ENCODE assay signal across 1 cellular context in the genomic region with DNA sequence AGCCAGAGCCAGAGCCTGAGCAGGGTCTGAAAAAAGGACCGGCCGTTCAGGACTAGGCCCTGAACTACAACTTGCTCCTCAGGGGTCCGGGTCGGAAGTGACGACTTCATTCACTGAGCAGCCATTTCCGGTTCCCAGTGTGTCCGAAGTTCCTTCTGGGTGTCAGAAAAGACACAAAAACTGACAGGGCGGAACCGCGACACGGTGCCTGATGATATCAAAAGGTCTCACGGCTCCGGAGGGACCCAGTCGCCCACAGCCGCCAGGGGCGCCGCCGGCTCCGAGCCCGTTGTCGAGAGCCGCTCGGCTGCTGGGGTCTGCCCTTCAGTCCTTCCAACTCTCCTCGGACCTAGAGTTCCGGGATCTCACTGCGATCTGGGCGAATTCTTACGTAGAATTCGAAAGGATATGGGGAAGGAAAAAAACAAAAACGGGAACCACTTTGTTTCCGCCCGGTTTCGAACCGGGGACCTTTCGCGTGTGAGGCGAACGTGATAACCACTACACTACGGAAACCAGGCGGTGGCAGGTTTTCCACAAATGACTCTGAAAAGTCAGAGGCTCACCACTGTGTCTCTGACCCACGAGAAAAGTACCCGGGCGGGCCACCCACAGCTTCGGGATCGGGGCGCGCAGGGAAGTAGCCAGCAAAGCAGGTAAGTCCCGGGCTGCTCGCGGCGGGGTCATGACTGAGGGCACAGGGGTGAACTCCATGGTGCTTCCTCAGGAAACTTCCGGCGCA.
TF ChIP-seq lines count a peak whose summit lies in the region.

No MANE protein-coding gene starts in this region.

TF ChIP-seq in K562, 482 proteins besides CTCF, POLR2A, EP300 and RAD21 (continued from another document and continues in another):
- TF ChIP-seq, protein P1, sequence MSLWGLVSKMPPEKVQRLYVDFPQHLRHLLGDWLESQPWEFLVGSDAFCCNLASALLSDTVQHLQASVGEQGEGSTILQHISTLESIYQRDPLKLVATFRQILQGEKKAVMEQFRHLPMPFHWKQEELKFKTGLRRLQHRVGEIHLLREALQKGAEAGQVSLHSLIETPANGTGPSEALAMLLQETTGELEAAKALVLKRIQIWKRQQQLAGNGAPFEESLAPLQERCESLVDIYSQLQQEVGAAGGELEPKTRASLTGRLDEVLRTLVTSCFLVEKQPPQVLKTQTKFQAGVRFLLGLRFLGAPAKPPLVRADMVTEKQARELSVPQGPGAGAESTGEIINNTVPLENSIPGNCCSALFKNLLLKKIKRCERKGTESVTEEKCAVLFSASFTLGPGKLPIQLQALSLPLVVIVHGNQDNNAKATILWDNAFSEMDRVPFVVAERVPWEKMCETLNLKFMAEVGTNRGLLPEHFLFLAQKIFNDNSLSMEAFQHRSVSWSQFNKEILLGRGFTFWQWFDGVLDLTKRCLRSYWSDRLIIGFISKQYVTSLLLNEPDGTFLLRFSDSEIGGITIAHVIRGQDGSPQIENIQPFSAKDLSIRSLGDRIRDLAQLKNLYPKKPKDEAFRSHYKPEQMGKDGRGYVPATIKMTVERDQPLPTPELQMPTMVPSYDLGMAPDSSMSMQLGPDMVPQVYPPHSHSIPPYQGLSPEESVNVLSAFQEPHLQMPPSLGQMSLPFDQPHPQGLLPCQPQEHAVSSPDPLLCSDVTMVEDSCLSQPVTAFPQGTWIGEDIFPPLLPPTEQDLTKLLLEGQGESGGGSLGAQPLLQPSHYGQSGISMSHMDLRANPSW (CRISPR knock-in tag; IDR thresholded peaks at IDR 0.05) = peak; percentile 33; the same call in 1 of the 2 replicates
- TF ChIP-seq ZNF830 (CRISPR knock-in tag; IDR thresholded peaks at IDR 0.05) = no peak
- TF ChIP-seq C11orf30 (IDR thresholded peaks at IDR 0.05; ENCODE audit: low read depth) = peak; percentile 23; the same call in 1 of the 2 replicates
- peak; percentile 95 for TF ChIP-seq BRD9 (IDR thresholded peaks at IDR 0.05; ENCODE audit: low read depth, partially characterized antibody)
- no peak for TF ChIP-seq SMARCB1 (IDR thresholded peaks at IDR 0.05; ENCODE audit: insufficient read length, low read depth)
- peak; percentile 61 for TF ChIP-seq PHF20 (IDR thresholded peaks at IDR 0.05; ENCODE audit: partially characterized antibody)
- TF ChIP-seq NCOA2 (IDR thresholded peaks at IDR 0.05; ENCODE audit: partially characterized antibody in 2 of 2) = no peak
- TF ChIP-seq NFIX (CRISPR knock-in tag; IDR thresholded peaks at IDR 0.05; ENCODE audit: low read depth) = no peak
- TF ChIP-seq EP400 (IDR thresholded peaks at IDR 0.05) = peak; percentile 81
- no peak for TF ChIP-seq ZNF143 (CRISPR knock-in tag; IDR thresholded peaks at IDR 0.05)
- TF ChIP-seq TRIM28 (IDR thresholded peaks at IDR 0.05) = peak; percentile 83; the same call in 1 of the 2 replicates
- TF ChIP-seq, protein P2, sequence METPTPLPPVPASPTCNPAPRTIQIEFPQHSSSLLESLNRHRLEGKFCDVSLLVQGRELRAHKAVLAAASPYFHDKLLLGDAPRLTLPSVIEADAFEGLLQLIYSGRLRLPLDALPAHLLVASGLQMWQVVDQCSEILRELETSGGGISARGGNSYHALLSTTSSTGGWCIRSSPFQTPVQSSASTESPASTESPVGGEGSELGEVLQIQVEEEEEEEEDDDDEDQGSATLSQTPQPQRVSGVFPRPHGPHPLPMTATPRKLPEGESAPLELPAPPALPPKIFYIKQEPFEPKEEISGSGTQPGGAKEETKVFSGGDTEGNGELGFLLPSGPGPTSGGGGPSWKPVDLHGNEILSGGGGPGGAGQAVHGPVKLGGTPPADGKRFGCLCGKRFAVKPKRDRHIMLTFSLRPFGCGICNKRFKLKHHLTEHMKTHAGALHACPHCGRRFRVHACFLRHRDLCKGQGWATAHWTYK (CRISPR knock-in tag; IDR thresholded peaks at IDR 0.05) = peak; percentile 40; the same call in 1 of the 2 replicates
- TF ChIP-seq GATAD2A (IDR thresholded peaks at IDR 0.05) = no peak
- TF ChIP-seq, protein P3, sequence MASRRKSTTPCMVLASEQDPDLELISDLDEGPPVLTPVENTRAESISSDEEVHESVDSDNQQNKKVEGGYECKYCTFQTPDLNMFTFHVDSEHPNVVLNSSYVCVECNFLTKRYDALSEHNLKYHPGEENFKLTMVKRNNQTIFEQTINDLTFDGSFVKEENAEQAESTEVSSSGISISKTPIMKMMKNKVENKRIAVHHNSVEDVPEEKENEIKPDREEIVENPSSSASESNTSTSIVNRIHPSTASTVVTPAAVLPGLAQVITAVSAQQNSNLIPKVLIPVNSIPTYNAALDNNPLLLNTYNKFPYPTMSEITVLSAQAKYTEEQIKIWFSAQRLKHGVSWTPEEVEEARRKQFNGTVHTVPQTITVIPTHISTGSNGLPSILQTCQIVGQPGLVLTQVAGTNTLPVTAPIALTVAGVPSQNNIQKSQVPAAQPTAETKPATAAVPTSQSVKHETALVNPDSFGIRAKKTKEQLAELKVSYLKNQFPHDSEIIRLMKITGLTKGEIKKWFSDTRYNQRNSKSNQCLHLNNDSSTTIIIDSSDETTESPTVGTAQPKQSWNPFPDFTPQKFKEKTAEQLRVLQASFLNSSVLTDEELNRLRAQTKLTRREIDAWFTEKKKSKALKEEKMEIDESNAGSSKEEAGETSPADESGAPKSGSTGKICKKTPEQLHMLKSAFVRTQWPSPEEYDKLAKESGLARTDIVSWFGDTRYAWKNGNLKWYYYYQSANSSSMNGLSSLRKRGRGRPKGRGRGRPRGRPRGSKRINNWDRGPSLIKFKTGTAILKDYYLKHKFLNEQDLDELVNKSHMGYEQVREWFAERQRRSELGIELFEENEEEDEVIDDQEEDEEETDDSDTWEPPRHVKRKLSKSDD (conservative IDR thresholded peaks at IDR 0.05; ENCODE audit: low read length) = no peak
- TF ChIP-seq SAFB (IDR thresholded peaks at IDR 0.05; ENCODE audit: borderline replicate concordance, low read depth, low read length) = peak; percentile 69; the same call in 1 of the 2 replicates
- TF ChIP-seq ELF2 (CRISPR knock-in tag; IDR thresholded peaks at IDR 0.05) = peak; percentile 24; the same call in 1 of the 2 replicates
- peak; percentile 64; the same call in 1 of the 2 replicates for TF ChIP-seq ELF4 (CRISPR knock-in tag; IDR thresholded peaks at IDR 0.05)
- no peak for TF ChIP-seq SRSF3 (IDR thresholded peaks at IDR 0.05; ENCODE audit: insufficient read depth, low read length)
- no peak for TF ChIP-seq RHOXF2B (CRISPR knock-in tag; conservative IDR thresholded peaks at IDR 0.05)
- no peak for TF ChIP-seq CEBPB (tag; IDR thresholded peaks at IDR 0.05)
- peak; percentile 75 for TF ChIP-seq KLF1 (tag; IDR thresholded peaks at IDR 0.05)
- no peak for TF ChIP-seq KAT2B (IDR thresholded peaks at IDR 0.05; ENCODE audit: low read depth, low read length)
- no peak for TF ChIP-seq KHSRP (IDR thresholded peaks at IDR 0.05)
- TF ChIP-seq, protein P4, sequence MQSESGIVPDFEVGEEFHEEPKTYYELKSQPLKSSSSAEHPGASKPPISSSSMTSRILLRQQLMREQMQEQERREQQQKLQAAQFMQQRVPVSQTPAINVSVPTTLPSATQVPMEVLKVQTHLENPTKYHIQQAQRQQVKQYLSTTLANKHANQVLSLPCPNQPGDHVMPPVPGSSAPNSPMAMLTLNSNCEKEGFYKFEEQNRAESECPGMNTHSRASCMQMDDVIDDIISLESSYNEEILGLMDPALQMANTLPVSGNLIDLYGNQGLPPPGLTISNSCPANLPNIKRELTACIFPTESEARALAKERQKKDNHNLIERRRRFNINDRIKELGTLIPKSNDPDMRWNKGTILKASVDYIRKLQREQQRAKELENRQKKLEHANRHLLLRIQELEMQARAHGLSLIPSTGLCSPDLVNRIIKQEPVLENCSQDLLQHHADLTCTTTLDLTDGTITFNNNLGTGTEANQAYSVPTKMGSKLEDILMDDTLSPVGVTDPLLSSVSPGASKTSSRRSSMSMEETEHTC (IDR thresholded peaks at IDR 0.05) = no peak; the same call in 1 of the 2 replicates
- TF ChIP-seq HIVEP1 (CRISPR knock-in tag; IDR thresholded peaks at IDR 0.05) = no peak
- no peak; the same call in 1 of the 2 replicates for TF ChIP-seq SNIP1 (IDR thresholded peaks at IDR 0.05; ENCODE audit: low read depth)
- TF ChIP-seq NCOA4 (IDR thresholded peaks at IDR 0.05; ENCODE audit: partially characterized antibody) = no peak
- no peak; the same call in 1 of the 2 replicates for TF ChIP-seq NR4A1 (CRISPR knock-in tag; IDR thresholded peaks at IDR 0.05)
- peak; percentile 63 for TF ChIP-seq NR4A1 (tag; IDR thresholded peaks at IDR 0.05)
- no peak for TF ChIP-seq ZZZ3 (IDR thresholded peaks at IDR 0.05)
- TF ChIP-seq, protein P5, sequence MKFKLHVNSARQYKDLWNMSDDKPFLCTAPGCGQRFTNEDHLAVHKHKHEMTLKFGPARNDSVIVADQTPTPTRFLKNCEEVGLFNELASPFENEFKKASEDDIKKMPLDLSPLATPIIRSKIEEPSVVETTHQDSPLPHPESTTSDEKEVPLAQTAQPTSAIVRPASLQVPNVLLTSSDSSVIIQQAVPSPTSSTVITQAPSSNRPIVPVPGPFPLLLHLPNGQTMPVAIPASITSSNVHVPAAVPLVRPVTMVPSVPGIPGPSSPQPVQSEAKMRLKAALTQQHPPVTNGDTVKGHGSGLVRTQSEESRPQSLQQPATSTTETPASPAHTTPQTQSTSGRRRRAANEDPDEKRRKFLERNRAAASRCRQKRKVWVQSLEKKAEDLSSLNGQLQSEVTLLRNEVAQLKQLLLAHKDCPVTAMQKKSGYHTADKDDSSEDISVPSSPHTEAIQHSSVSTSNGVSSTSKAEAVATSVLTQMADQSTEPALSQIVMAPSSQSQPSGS (CRISPR knock-in tag; IDR thresholded peaks at IDR 0.05) = no peak
- peak; percentile 63 for TF ChIP-seq ILF3 (IDR thresholded peaks at IDR 0.05; ENCODE audit: borderline replicate concordance)
- peak; percentile 82 for TF ChIP-seq NFIC (IDR thresholded peaks at IDR 0.05)
- TF ChIP-seq SOX6 (IDR thresholded peaks at IDR 0.05) = peak; percentile 70; the same call in 1 of the 2 replicates
- no peak for TF ChIP-seq DIDO1 (tag; IDR thresholded peaks at IDR 0.05; ENCODE audit: low read depth)
- no peak for TF ChIP-seq ZNF146 (CRISPR knock-in tag; IDR thresholded peaks at IDR 0.05; ENCODE audit: unreplicated experiment)
- TF ChIP-seq HDAC6 (IDR thresholded peaks at IDR 0.05; ENCODE audit: low read depth, low read length) = no peak
- TF ChIP-seq, protein P6, sequence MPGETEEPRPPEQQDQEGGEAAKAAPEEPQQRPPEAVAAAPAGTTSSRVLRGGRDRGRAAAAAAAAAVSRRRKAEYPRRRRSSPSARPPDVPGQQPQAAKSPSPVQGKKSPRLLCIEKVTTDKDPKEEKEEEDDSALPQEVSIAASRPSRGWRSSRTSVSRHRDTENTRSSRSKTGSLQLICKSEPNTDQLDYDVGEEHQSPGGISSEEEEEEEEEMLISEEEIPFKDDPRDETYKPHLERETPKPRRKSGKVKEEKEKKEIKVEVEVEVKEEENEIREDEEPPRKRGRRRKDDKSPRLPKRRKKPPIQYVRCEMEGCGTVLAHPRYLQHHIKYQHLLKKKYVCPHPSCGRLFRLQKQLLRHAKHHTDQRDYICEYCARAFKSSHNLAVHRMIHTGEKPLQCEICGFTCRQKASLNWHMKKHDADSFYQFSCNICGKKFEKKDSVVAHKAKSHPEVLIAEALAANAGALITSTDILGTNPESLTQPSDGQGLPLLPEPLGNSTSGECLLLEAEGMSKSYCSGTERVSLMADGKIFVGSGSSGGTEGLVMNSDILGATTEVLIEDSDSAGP (CRISPR knock-in tag; IDR thresholded peaks at IDR 0.05) = no peak
- no peak for TF ChIP-seq PHF21A (IDR thresholded peaks at IDR 0.05; ENCODE audit: borderline replicate concordance, low read depth)
- TF ChIP-seq, protein P7, sequence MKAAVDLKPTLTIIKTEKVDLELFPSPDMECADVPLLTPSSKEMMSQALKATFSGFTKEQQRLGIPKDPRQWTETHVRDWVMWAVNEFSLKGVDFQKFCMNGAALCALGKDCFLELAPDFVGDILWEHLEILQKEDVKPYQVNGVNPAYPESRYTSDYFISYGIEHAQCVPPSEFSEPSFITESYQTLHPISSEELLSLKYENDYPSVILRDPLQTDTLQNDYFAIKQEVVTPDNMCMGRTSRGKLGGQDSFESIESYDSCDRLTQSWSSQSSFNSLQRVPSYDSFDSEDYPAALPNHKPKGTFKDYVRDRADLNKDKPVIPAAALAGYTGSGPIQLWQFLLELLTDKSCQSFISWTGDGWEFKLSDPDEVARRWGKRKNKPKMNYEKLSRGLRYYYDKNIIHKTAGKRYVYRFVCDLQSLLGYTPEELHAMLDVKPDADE (conservative IDR thresholded peaks at IDR 0.05; ENCODE audit: control insufficient read depth, low read depth, low read length) = peak; percentile 62
- TF ChIP-seq YY1 (IDR thresholded peaks at IDR 0.05; ENCODE audit: borderline replicate concordance in 1 of 3, control insufficient read depth in 1 of 3, extremely low read depth in 1 of 3, insufficient read depth in 3 of 3, insufficient read length in 1 of 3, insufficient replicate concordance in 2 of 3, low read depth in 1 of 3, low read length in 2 of 3) = peak; percentile 15 to 90 (median 81)
- TF ChIP-seq NONO (IDR thresholded peaks at IDR 0.05; ENCODE audit: low read depth in 2 of 2, low read length in 1 of 2) = peak in 1 of 2 experiments; percentile 59; a peak in 2 of 4 replicates
- no peak for TF ChIP-seq ZNF316 (IDR thresholded peaks at IDR 0.05)
- TF ChIP-seq CBX2 (IDR thresholded peaks at IDR 0.05; ENCODE audit: insufficient read depth, low read length, poor library complexity, severe bottlenecking) = no peak
- TF ChIP-seq, protein P8, sequence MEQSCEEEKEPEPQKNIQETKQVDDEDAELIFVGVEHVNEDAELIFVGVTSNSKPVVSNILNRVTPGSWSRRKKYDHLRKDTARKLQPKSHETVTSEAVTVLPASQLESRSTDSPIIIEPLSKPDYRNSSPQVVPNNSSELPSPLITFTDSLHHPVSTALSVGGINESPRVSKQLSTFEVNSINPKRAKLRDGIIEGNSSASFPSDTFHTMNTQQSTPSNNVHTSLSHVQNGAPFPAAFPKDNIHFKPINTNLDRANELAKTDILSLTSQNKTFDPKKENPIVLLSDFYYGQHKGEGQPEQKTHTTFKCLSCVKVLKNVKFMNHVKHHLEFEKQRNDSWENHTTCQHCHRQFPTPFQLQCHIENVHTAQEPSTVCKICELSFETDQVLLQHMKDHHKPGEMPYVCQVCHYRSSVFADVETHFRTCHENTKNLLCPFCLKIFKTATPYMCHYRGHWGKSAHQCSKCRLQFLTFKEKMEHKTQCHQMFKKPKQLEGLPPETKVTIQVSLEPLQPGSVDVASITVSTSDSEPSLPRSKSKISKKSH (CRISPR knock-in tag; IDR thresholded peaks at IDR 0.05) = no peak
- TF ChIP-seq, protein P9, sequence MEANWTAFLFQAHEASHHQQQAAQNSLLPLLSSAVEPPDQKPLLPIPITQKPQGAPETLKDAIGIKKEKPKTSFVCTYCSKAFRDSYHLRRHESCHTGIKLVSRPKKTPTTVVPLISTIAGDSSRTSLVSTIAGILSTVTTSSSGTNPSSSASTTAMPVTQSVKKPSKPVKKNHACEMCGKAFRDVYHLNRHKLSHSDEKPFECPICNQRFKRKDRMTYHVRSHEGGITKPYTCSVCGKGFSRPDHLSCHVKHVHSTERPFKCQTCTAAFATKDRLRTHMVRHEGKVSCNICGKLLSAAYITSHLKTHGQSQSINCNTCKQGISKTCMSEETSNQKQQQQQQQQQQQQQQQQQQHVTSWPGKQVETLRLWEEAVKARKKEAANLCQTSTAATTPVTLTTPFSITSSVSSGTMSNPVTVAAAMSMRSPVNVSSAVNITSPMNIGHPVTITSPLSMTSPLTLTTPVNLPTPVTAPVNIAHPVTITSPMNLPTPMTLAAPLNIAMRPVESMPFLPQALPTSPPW (CRISPR knock-in tag; IDR thresholded peaks at IDR 0.05) = peak; percentile 65; the same call in 1 of the 2 replicates
